5 cellular contexts compared by ENCODE assay signal in genomic region chr6:86215323-86215722, GRCh38.
"Had no signal": no experiment of that assay in that cellular context is flagged by ENCODE, and none has a peak within 500 bp of the region (broad histone marks: within the 10 kb centered on the region; RNA-seq: fewer than 3 reads in every experiment).

No MANE protein-coding gene starts in this region.

- H3K27ac ChIP-seq: HL-60 had no signal

- ATAC-seq: GM23338, HepG2 had no signal

- H3K4me3 ChIP-seq: GM23338 had no signal

- H2AFZ ChIP-seq: GM23338 had no signal

- H3K4me2 ChIP-seq: GM23338 had no signal

- DNase-seq: H9, HCEC 1CT had no signal
